In the genomic region with DNA sequence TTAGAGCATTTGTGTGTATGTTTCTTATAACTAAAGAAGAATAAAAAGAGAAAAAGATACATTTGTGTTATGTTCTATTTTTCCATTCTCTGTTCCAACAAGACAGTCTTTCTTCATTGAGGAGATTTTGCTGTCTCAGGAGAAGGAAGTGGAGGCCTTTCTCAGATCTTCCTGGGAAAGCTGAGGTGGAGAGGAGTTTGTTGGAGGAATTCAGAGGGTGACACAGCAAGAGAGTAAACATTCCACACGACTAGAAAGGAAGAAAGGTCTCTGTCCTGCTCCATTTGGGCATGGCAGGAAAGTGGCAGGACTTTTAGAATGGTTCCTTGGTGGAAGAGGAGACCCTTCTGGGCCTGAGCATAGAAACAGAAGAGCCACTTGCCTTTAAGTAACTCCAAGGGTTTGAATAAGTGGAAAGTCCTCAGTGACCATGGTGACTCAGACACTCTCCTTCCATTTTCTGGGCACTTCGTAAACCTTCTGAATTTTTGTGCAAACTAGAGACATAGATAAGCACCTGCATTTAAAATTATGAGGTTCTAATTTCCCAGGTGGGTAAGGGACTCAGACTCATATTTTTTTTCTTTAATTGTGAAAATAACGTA, we compare ENCODE assay signal across 1 cellular context.
TF ChIP-seq lines count a peak whose summit lies in the region.

No MANE protein-coding gene starts in this region.

TF ChIP-seq in A549, 52 proteins besides CTCF, POLR2A, EP300 and RAD21:
- TF ChIP-seq TFCP2L1 (CRISPR knock-in tag; IDR thresholded peaks at IDR 0.05) (no peak), FOSL2 (IDR thresholded peaks at IDR 0.05) (no peak), FOSL2 (CRISPR knock-in tag; IDR thresholded peaks at IDR 0.05) (peak; percentile 8; the same call in 1 of the 2 replicates), HOXB13 (CRISPR knock-in tag; IDR thresholded peaks at IDR 0.05; ENCODE audit: low read depth) (no peak), PHF8 (IDR thresholded peaks at IDR 0.05; ENCODE audit: borderline replicate concordance, low read depth) (no peak), EHF (CRISPR knock-in tag; IDR thresholded peaks at IDR 0.05) (no peak), NR3C1 (IDR thresholded peaks at IDR 0.05) (no peak), CHD4 (IDR thresholded peaks at IDR 0.05; ENCODE audit: borderline replicate concordance) (no peak), MAFK (IDR thresholded peaks at IDR 0.05; ENCODE audit: partially characterized antibody) (peak; percentile 35), RCOR1 (IDR thresholded peaks at IDR 0.05; ENCODE audit: low read depth, low read length) (no peak), ZFP36 (IDR thresholded peaks at IDR 0.05; ENCODE audit: borderline replicate concordance, partially characterized antibody) (no peak), JUNB (IDR thresholded peaks at IDR 0.05) (no peak), ZSCAN20 (CRISPR knock-in tag; IDR thresholded peaks at IDR 0.05) (no peak), RFX5 (IDR thresholded peaks at IDR 0.05) (no peak)
- TF ChIP-seq, protein P1, sequence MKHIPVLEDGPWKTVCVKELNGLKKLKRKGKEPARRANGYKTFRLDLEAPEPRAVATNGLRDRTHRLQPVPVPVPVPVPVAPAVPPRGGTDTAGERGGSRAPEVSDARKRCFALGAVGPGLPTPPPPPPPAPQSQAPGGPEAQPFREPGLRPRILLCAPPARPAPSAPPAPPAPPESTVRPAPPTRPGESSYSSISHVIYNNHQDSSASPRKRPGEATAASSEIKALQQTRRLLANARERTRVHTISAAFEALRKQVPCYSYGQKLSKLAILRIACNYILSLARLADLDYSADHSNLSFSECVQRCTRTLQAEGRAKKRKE (CRISPR knock-in tag; IDR thresholded peaks at IDR 0.05; ENCODE audit: low read depth) = no peak
- TF ChIP-seq, protein P2, sequence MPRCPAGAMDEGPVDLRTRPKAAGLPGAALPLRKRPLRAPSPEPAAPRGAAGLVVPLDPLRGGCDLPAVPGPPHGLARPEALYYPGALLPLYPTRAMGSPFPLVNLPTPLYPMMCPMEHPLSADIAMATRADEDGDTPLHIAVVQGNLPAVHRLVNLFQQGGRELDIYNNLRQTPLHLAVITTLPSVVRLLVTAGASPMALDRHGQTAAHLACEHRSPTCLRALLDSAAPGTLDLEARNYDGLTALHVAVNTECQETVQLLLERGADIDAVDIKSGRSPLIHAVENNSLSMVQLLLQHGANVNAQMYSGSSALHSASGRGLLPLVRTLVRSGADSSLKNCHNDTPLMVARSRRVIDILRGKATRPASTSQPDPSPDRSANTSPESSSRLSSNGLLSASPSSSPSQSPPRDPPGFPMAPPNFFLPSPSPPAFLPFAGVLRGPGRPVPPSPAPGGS (IDR thresholded peaks at IDR 0.05) = no peak
TF ChIP-seq in A549: peak in this region for 2.
